25 cellular contexts compared by ENCODE assay signal in the genomic region with DNA sequence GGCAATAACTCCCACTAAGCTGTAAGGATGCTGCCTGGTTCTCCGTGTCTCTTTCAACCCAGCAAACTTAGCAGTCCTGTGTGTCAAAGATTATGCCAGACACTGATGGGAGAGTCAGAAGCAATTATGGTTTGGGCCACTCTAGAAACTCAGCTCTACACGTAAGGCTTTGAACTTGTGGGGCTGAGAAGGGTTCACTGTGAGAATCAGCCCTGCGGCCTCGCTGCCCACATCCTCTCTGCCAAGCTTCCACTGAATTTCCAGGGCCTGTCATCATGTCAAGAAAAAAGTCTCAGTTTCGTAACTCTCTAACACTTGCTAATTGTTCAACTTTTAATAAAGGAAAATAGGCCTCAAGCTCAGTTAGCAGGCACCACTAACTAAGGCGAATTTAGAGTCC.
A peak's percentile ranks its signal among the peaks of the same experiment; 100 is the strongest.
DNase-seq lines count a peak whose midpoint lies in the region; ATAC-seq lines count a peak whose summit lies in the region.
"Had no signal": no experiment of that assay in that cellular context is flagged by ENCODE, and none has a peak within 500 bp of the region (broad histone marks: within the 10 kb centered on the region; RNA-seq: fewer than 3 reads in every experiment).

No MANE protein-coding gene starts in this region.

- no peak overlapping the region for H3K4me3 Mint-ChIP-seq in stimulated activated memory B cell treated with anti-CD40 and anti-IgM and Interleukin-4, amounts not matched to agents 10 μg/mL and 1 μg/mL and 100 μg/mL, for 72 hours
- H3K4me3 Mint-ChIP-seq: activated B cell treated with CpG ODN at 0.5 μM for 24 hours; activated CD8-positive, alpha-beta T cell treated with anti-CD3 and anti-CD28 coated beads for 36 hours; HFFc6; naive thymus-derived CD8-positive, alpha-beta T cell had no signal

- peak; percentile 22 for DNase-seq in Ammon's horn (ENCODE audit: low spot score)
- peak in 13 of 61 donors; percentile 1 to 27 (median 6) for DNase-seq in caudate nucleus (lab: John Stamatoyannopoulos, UW)
- DNase-seq in SW 1271 (lab: John Stamatoyannopoulos, UW), result no peak
- DNase-seq in mucosa of gallbladder (ENCODE audit: low spot score), result no peak
- DNase-seq in SIG-M5 treated with dmso at 0.1 percent for 504 hours (lab: John Stamatoyannopoulos, UW; ENCODE audit: unreplicated experiment), result no peak
- DNase-seq: activated B cell treated with CpG ODN at 0.5 μM for 24 hours; activated CD8-positive, alpha-beta T cell treated with anti-CD3 and anti-CD28 coated beads for 36 hours; activated naive CD4-positive, alpha-beta T cell; activated T-cell treated with anti-CD3 and anti-CD28 coated beads, Interleukin-2, amount 50 U/mL, for 1 hour; amniotic stem cell; cerebellar nuclear complex; HFFc6; mesenchymal stem cell; naive thymus-derived CD8-positive, alpha-beta T cell; NCI-H1417; NCI-H510A treated with DMSO at 0.1 percent for 48 hours; RPMI8226; SK-N-SH had no signal

- H3K4me1 Mint-ChIP-seq in stimulated activated memory B cell treated with anti-CD40 and anti-IgM and Interleukin-4, amounts not matched to agents 10 μg/mL and 1 μg/mL and 100 μg/mL, for 72 hours, result peaks cover 4% of the 10 kb centered on the region
- H3K4me1 Mint-ChIP-seq: activated B cell treated with CpG ODN at 0.5 μM for 24 hours had no signal

- peak overlapping the region; percentile 31 for H3K27ac ChIP-seq in caudate nucleus (ENCODE audit: low read depth, low read length)
- H3K27ac ChIP-seq: A549, BLaER1, vagina had no signal

- H3K36me3 Mint-ChIP-seq in stimulated activated memory B cell treated with anti-CD40 and anti-IgM and Interleukin-4, amounts not matched to agents 10 μg/mL and 1 μg/mL and 100 μg/mL, for 72 hours, result no peaks in the 10 kb centered on the region
- H3K36me3 Mint-ChIP-seq: naive thymus-derived CD8-positive, alpha-beta T cell had no signal

- H3K9me3 Mint-ChIP-seq in stimulated activated memory B cell treated with anti-CD40 and anti-IgM and Interleukin-4, amounts not matched to agents 10 μg/mL and 1 μg/mL and 100 μg/mL, for 72 hours, result no peaks in the 10 kb centered on the region
- H3K9me3 Mint-ChIP-seq: activated B cell treated with CpG ODN at 0.5 μM for 24 hours; activated CD8-positive, alpha-beta T cell treated with anti-CD3 and anti-CD28 coated beads for 36 hours; HFFc6 had no signal

- no peak overlapping the region for H3K27ac Mint-ChIP-seq in stimulated activated memory B cell treated with anti-CD40 and anti-IgM and Interleukin-4, amounts not matched to agents 10 μg/mL and 1 μg/mL and 100 μg/mL, for 72 hours
- H3K27ac Mint-ChIP-seq: activated B cell treated with CpG ODN at 0.5 μM for 24 hours; activated CD8-positive, alpha-beta T cell treated with anti-CD3 and anti-CD28 coated beads for 36 hours; naive thymus-derived CD8-positive, alpha-beta T cell had no signal

- H3K27me3 Mint-ChIP-seq in stimulated activated memory B cell treated with anti-CD40 and anti-IgM and Interleukin-4, amounts not matched to agents 10 μg/mL and 1 μg/mL and 100 μg/mL, for 72 hours, result no peaks in the 10 kb centered on the region
- H3K27me3 Mint-ChIP-seq: activated B cell treated with CpG ODN at 0.5 μM for 24 hours; activated CD8-positive, alpha-beta T cell treated with anti-CD3 and anti-CD28 coated beads for 36 hours had no signal

- peak; percentile 48 for ATAC-seq in GM18909 (IDR thresholded peaks at IDR 0.05; ENCODE audit: poor library complexity, unreplicated experiment)
- ATAC-seq in HG03432 (IDR thresholded peaks at IDR 0.05; ENCODE audit: unreplicated experiment), result peak; percentile 63
- no peak for ATAC-seq in stimulated activated memory B cell treated with anti-CD40 and anti-IgM and Interleukin-4, amounts not matched to agents 10 μg/mL and 1 μg/mL and 100 μg/mL, for 72 hours
- ATAC-seq: A549; activated CD8-positive, alpha-beta T cell treated with anti-CD3 and anti-CD28 coated beads for 36 hours; naive thymus-derived CD8-positive, alpha-beta T cell; sciatic nerve had no signal
